1 cellular context compared by ENCODE assay signal in the genomic region with DNA sequence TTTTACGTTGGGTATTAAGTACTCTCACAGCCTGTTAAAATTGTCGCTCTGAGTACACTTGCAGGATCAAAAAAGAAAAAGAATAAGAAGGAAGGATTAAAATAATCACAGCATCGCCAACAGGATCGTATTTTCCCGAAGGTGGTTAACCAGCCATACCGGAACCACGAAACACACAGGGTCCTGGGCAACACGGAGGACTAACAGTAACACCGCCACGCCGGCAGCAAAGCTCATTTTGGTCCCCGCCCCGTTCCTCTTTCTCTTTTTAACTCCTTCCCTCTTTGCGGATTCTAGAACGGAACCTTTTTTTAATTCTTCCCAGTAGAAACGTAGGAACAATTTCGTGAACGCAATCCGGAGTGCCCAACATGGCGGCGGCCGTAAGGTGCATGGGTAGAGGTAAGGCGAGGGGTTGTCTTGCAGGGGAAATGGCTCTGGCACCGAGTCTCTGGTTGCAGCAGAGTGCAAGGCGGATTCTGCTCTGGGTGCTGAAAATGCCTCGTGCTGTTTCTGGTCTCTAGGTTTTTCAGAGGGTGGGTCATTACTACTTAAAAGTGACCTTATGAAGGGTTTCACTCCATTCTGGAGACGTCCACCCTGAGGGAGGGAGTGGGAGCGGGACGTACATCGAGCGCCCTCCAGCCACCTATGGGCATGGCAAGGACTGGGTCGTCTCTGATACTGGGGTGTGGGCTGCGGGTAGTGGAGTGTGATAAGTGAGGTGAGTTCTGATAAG.
A peak's percentile ranks its signal among the peaks of the same experiment; 100 is the strongest.
TF ChIP-seq lines count a peak whose summit lies in the region.

A gene (plus strand): TSS at position 353 of the 739 bp plus-strand sequence. CDS start 19 bp downstream, at position 372.

TF ChIP-seq in HepG2, 621 proteins besides CTCF, POLR2A, EP300 and RAD21 (continued from another document and continues in another):
- TF ChIP-seq, protein P1, sequence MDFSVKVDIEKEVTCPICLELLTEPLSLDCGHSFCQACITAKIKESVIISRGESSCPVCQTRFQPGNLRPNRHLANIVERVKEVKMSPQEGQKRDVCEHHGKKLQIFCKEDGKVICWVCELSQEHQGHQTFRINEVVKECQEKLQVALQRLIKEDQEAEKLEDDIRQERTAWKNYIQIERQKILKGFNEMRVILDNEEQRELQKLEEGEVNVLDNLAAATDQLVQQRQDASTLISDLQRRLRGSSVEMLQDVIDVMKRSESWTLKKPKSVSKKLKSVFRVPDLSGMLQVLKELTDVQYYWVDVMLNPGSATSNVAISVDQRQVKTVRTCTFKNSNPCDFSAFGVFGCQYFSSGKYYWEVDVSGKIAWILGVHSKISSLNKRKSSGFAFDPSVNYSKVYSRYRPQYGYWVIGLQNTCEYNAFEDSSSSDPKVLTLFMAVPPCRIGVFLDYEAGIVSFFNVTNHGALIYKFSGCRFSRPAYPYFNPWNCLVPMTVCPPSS (IDR thresholded peaks at IDR 0.05), result no peak
- TF ChIP-seq, protein P2, sequence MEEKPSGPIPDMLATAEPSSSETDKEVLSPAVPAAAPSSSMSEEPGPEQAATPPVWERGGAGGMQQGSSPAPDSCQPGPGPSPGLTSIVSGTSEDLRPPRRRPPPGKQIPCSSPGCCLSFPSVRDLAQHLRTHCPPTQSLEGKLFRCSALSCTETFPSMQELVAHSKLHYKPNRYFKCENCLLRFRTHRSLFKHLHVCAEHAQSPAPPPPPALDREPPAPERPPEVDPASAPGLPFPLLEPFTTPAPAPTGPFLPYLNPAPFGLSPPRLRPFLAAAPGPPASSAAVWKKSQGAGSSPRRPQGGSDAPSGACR (CRISPR knock-in tag; IDR thresholded peaks at IDR 0.05), result 0 out of 2 replicates have a peak, but pooled peaks have one; percentile 46
- TF ChIP-seq ZNF460 (CRISPR knock-in tag; IDR thresholded peaks at IDR 0.05; ENCODE audit: borderline replicate concordance) (no peak; the same call in 1 of the 2 replicates), ZKSCAN5 (CRISPR knock-in tag; IDR thresholded peaks at IDR 0.05) (no peak), XRCC5 (optimal IDR thresholded peaks at IDR 0.05; ENCODE audit: low read length) (peak; percentile 96), ZNF781 (CRISPR knock-in tag; IDR thresholded peaks at IDR 0.05; ENCODE audit: borderline replicate concordance, not compliant biosample characterization) (peak; percentile 80), ADNP (CRISPR knock-in tag; IDR thresholded peaks at IDR 0.05) (no peak), ZNF432 (CRISPR knock-in tag; IDR thresholded peaks at IDR 0.05; ENCODE audit: borderline replicate concordance) (no peak), THYN1 (CRISPR knock-in tag; IDR thresholded peaks at IDR 0.05; ENCODE audit: borderline replicate concordance, low read depth) (no peak), GTF2F1 (IDR thresholded peaks at IDR 0.05; ENCODE audit: low read length) (no peak), ZNF317 (CRISPR knock-in tag; IDR thresholded peaks at IDR 0.05) (no peak; the same call in 1 of the 2 replicates), SOX5 (CRISPR knock-in tag; IDR thresholded peaks at IDR 0.05; ENCODE audit: borderline replicate concordance) (no peak; the same call in 1 of the 2 replicates), ZC3H13 (CRISPR knock-in tag; IDR thresholded peaks at IDR 0.05) (no peak; the same call in 1 of the 2 replicates), NCOA5 (CRISPR knock-in tag; IDR thresholded peaks at IDR 0.05) (no peak), KMT2A (CRISPR knock-in tag; IDR thresholded peaks at IDR 0.05) (peak; percentile 97), ZNF12 (CRISPR knock-in tag; IDR thresholded peaks at IDR 0.05) (peak; percentile 38; the same call in 1 of the 2 replicates), ZNF703 (CRISPR knock-in tag; IDR thresholded peaks at IDR 0.05; ENCODE audit: borderline replicate concordance) (no peak), GFI1 (CRISPR knock-in tag; IDR thresholded peaks at IDR 0.05; ENCODE audit: borderline replicate concordance) (peak; percentile 65; the same call in 1 of the 2 replicates), CBX2 (IDR thresholded peaks at IDR 0.05; ENCODE audit: low read depth, low read length) (no peak), CBX2 (CRISPR knock-in tag; IDR thresholded peaks at IDR 0.05; ENCODE audit: low read depth) (0 out of 2 replicates have a peak, but pooled peaks have one; percentile 18), ZNF816 (CRISPR knock-in tag; IDR thresholded peaks at IDR 0.05; ENCODE audit: borderline replicate concordance) (no peak; the same call in 1 of the 2 replicates), FLYWCH1 (CRISPR knock-in tag; IDR thresholded peaks at IDR 0.05) (no peak), ZBTB42 (CRISPR knock-in tag; IDR thresholded peaks at IDR 0.05) (peak; percentile 87; the same call in 1 of the 2 replicates), ZNF546 (CRISPR knock-in tag; conservative IDR thresholded peaks at IDR 0.05) (no peak), TBX3 (IDR thresholded peaks at IDR 0.05; ENCODE audit: borderline replicate concordance) (no peak), MIXL1 (CRISPR knock-in tag; IDR thresholded peaks at IDR 0.05) (peak; percentile 92), HES4 (CRISPR knock-in tag; IDR thresholded peaks at IDR 0.05; ENCODE audit: borderline replicate concordance) (no peak), ZNF614 (CRISPR knock-in tag; IDR thresholded peaks at IDR 0.05; ENCODE audit: borderline replicate concordance) (peak; percentile 92; the same call in 1 of the 2 replicates), ZNF160 (CRISPR knock-in tag; IDR thresholded peaks at IDR 0.05) (0 out of 2 replicates have a peak, but pooled peaks have one; percentile 31), FOXJ3 (CRISPR knock-in tag; IDR thresholded peaks at IDR 0.05; ENCODE audit: borderline replicate concordance) (peak; percentile 75; the same call in 1 of the 2 replicates), LCORL (IDR thresholded peaks at IDR 0.05) (no peak), LCORL (CRISPR knock-in tag; IDR thresholded peaks at IDR 0.05) (peak; percentile 48; the same call in 1 of the 2 replicates), ZNF549 (CRISPR knock-in tag; IDR thresholded peaks at IDR 0.05) (no peak), RFXANK (CRISPR knock-in tag; IDR thresholded peaks at IDR 0.05) (peak; percentile 93), MTF1 (CRISPR knock-in tag; IDR thresholded peaks at IDR 0.05) (peak; percentile 76; the same call in 1 of the 2 replicates), ZSCAN21 (CRISPR knock-in tag; IDR thresholded peaks at IDR 0.05; ENCODE audit: borderline replicate concordance) (no peak), CHCHD3 (CRISPR knock-in tag; IDR thresholded peaks at IDR 0.05) (no peak), ZNF720 (CRISPR knock-in tag; IDR thresholded peaks at IDR 0.05) (no peak), NCOR1 (IDR thresholded peaks at IDR 0.05; ENCODE audit: borderline replicate concordance, low read length) (peak; percentile 66; the same call in 1 of the 2 replicates), IKZF4 (CRISPR knock-in tag; IDR thresholded peaks at IDR 0.05; ENCODE audit: borderline replicate concordance, low read depth, not compliant biosample characterization) (no peak)
- TF ChIP-seq, protein P3, sequence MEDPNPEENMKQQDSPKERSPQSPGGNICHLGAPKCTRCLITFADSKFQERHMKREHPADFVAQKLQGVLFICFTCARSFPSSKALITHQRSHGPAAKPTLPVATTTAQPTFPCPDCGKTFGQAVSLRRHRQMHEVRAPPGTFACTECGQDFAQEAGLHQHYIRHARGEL (CRISPR knock-in tag; IDR thresholded peaks at IDR 0.05), result no peak
- TF ChIP-seq, protein P4, sequence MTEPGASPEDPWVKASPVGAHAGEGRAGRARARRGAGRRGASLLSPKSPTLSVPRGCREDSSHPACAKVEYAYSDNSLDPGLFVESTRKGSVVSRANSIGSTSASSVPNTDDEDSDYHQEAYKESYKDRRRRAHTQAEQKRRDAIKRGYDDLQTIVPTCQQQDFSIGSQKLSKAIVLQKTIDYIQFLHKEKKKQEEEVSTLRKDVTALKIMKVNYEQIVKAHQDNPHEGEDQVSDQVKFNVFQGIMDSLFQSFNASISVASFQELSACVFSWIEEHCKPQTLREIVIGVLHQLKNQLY (CRISPR knock-in tag; IDR thresholded peaks at IDR 0.05), result peak; percentile 68; the same call in 1 of the 2 replicates
- TF ChIP-seq, protein P5, sequence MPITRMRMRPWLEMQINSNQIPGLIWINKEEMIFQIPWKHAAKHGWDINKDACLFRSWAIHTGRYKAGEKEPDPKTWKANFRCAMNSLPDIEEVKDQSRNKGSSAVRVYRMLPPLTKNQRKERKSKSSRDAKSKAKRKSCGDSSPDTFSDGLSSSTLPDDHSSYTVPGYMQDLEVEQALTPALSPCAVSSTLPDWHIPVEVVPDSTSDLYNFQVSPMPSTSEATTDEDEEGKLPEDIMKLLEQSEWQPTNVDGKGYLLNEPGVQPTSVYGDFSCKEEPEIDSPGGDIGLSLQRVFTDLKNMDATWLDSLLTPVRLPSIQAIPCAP (CRISPR knock-in tag; IDR thresholded peaks at IDR 0.05; ENCODE audit: low read depth), result no peak
- TF ChIP-seq, protein P6, sequence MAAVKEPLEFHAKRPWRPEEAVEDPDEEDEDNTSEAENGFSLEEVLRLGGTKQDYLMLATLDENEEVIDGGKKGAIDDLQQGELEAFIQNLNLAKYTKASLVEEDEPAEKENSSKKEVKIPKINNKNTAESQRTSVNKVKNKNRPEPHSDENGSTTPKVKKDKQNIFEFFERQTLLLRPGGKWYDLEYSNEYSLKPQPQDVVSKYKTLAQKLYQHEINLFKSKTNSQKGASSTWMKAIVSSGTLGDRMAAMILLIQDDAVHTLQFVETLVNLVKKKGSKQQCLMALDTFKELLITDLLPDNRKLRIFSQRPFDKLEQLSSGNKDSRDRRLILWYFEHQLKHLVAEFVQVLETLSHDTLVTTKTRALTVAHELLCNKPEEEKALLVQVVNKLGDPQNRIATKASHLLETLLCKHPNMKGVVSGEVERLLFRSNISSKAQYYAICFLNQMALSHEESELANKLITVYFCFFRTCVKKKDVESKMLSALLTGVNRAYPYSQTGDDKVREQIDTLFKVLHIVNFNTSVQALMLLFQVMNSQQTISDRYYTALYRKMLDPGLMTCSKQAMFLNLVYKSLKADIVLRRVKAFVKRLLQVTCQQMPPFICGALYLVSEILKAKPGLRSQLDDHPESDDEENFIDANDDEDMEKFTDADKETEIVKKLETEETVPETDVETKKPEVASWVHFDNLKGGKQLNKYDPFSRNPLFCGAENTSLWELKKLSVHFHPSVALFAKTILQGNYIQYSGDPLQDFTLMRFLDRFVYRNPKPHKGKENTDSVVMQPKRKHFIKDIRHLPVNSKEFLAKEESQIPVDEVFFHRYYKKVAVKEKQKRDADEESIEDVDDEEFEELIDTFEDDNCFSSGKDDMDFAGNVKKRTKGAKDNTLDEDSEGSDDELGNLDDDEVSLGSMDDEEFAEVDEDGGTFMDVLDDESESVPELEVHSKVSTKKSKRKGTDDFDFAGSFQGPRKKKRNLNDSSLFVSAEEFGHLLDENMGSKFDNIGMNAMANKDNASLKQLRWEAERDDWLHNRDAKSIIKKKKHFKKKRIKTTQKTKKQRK (IDR thresholded peaks at IDR 0.05; ENCODE audit: low read length), result no peak
- TF ChIP-seq, protein P7, sequence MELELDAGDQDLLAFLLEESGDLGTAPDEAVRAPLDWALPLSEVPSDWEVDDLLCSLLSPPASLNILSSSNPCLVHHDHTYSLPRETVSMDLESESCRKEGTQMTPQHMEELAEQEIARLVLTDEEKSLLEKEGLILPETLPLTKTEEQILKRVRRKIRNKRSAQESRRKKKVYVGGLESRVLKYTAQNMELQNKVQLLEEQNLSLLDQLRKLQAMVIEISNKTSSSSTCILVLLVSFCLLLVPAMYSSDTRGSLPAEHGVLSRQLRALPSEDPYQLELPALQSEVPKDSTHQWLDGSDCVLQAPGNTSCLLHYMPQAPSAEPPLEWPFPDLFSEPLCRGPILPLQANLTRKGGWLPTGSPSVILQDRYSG (CRISPR knock-in tag; IDR thresholded peaks at IDR 0.05), result no peak
- TF ChIP-seq, protein P8, sequence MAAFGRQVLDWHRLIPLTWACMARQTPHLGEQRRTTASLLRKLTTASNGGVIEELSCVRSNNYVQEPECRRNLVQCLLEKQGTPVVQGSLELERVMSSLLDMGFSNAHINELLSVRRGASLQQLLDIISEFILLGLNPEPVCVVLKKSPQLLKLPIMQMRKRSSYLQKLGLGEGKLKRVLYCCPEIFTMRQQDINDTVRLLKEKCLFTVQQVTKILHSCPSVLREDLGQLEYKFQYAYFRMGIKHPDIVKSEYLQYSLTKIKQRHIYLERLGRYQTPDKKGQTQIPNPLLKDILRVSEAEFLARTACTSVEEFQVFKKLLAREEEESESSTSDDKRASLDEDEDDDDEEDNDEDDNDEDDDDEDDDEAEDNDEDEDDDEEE (CRISPR knock-in tag; IDR thresholded peaks at IDR 0.05), result no peak
- TF ChIP-seq, protein P9, sequence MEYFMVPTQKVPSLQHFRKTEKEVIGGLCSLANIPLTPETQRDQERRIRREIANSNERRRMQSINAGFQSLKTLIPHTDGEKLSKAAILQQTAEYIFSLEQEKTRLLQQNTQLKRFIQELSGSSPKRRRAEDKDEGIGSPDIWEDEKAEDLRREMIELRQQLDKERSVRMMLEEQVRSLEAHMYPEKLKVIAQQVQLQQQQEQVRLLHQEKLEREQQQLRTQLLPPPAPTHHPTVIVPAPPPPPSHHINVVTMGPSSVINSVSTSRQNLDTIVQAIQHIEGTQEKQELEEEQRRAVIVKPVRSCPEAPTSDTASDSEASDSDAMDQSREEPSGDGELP (IDR thresholded peaks at IDR 0.05; ENCODE audit: borderline replicate concordance, low read depth), result no peak
- TF ChIP-seq, protein P10, sequence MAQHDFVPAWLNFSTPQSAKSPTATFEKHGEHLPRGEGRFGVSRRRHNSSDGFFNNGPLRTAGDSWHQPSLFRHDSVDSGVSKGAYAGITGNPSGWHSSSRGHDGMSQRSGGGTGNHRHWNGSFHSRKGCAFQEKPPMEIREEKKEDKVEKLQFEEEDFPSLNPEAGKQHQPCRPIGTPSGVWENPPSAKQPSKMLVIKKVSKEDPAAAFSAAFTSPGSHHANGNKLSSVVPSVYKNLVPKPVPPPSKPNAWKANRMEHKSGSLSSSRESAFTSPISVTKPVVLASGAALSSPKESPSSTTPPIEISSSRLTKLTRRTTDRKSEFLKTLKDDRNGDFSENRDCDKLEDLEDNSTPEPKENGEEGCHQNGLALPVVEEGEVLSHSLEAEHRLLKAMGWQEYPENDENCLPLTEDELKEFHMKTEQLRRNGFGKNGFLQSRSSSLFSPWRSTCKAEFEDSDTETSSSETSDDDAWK (CRISPR knock-in tag; IDR thresholded peaks at IDR 0.05), result no peak
